In the genomic region with DNA sequence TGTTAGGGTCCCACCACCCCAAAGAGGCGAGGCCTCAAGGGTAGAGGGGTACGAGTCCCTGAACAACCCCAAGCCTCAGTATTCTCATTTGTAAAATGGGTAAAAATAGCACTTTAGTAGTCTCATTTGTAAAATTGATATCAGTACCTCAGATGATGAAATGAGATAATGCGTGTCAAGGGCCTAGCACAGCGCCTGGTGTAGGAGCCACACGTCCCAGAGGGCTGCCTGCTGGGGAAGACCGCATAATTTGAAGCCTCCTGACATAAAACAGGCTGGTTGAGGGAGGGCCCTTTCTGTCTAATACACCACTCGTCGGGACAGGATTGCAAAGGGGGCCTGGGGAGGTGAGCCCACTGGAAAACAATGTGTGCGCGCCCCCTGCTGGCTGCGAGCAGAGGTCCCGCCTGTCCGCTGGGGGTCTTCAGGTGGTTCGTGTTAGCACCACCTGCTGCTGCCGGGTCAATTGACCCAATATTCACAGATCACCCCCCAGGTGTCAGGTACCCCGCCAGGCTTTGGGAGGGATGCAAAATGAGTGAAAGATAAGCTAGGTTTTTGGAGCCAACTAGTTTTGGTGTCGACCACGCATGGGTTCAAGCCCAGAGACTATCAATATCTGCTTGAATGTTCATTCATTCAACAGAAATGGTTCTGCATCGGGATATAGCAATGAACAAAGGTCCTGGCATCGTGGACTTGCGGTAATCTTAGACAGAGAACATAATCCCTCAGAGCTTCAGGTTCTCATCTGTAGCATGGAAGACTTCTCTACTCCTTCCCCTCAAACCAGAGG, we compare ENCODE assay signal across 8 cellular contexts. TPM values are rescaled to one million over a fixed set of nuclear protein-coding genes. Genes with fewer than 3 reads are reported as not detected.
A peak's percentile ranks its signal among the peaks of the same experiment; 100 is the strongest.
DNase-seq lines count a peak whose midpoint lies in the region; ATAC-seq, FAIRE-seq and TF ChIP-seq lines count a peak whose summit lies in the region.

No MANE protein-coding gene starts in this region.

- intact Hi-C loops in Right ventricle myocardium inferior (cut with DNase I), result loop anchor here (1.0 to 5.0 kb wide), 2 partner anchors 140 to 181 kb away; no protein-coding TSS in a partner anchor

- DNase-seq in D721Med (ENCODE audit: insufficient read length, low spot score) (peak; percentile 65), SHP77 (lab: John Stamatoyannopoulos, UW) (peak; percentile 71 to 83), Right ventricle myocardium inferior (ENCODE audit: missing footprints) (peak; percentile 90), retinal pigment epithelial cell (ENCODE audit: low read depth) (no peak), DMS153 treated with DMSO at 0.1 percent for 48 hours (lab: John Stamatoyannopoulos, UW; ENCODE audit: unreplicated experiment) (no peak)
- peak; percentile 67 for DNase-seq in activated naive CD4-positive, alpha-beta T cell treated with Interleukin-2 at 50 U/mL for 16 hours

- FAIRE-seq in D721Med (lab: Jason Lieb, UNC), result no peak

- H3K4me3 ChIP-seq in retinal pigment epithelial cell (ENCODE audit: low read length), result no peak overlapping the region

- TF ChIP-seq CTCF in D721Med (IDR thresholded peaks at IDR 0.05; ENCODE audit: insufficient read depth, missing control alignments), result peak; percentile 85
- TF ChIP-seq CTCF in retinal pigment epithelial cell (conservative IDR thresholded peaks at IDR 0.05; ENCODE audit: low read depth, low read length), result peak; percentile 84

- ATAC-seq in HG03066 (IDR thresholded peaks at IDR 0.05; ENCODE audit: low read depth, unreplicated experiment), result peak; percentile 65
- ATAC-seq in Right ventricle myocardium inferior, result peak; percentile 72
- no peak for ATAC-seq in GM18520 (IDR thresholded peaks at IDR 0.05; ENCODE audit: unreplicated experiment)

RNA-seq across cellular contexts. Expression of a gene that starts 24.7 kb away (rescaled TPM):
- total RNA-seq in Right ventricle myocardium inferior, result 41.1 TPM

RNA-seq across cellular contexts. Expression of a gene that starts 44.8 kb away (rescaled TPM):
- 72.7 TPM for total RNA-seq in Right ventricle myocardium inferior

Comparison
In these comparisons a context has a peak if more than half of its experiments do, and no peak if none do; other contexts are left out.
1. DNase-seq: peak in D721Med (single experiment), SHP77 (2 of 2), activated naive CD4-positive, alpha-beta T cell treated with Interleukin-2 at 50 U/mL for 16 hours (single experiment) and Right ventricle myocardium inferior (single experiment); none in retinal pigment epithelial cell (single experiment) and DMS153 treated with DMSO at 0.1 percent for 48 hours (single experiment).